Comparison of ENCODE assay signal across 8 cellular contexts in genomic region chr9:99222416-99223280, GRCh38. TPM values are rescaled to one million over a fixed set of nuclear protein-coding genes. Genes with fewer than 3 reads are reported as not detected.
DNase-seq lines count a peak whose midpoint lies in the region; ATAC-seq and TF ChIP-seq lines count a peak whose summit lies in the region.

No MANE protein-coding gene starts in this region.

- H3K4me1 Mint-ChIP-seq in central memory CD8-positive, alpha-beta T cell = peaks cover 74% of the 10 kb centered on the region
- H3K4me1 Mint-ChIP-seq in memory B cell = peaks cover 47% of the 10 kb centered on the region

- H3K4me3 ChIP-seq in BLaER1 treated with 17β-estradiol and CSF1 and Interleukin-3, amounts not matched to agents 10 nM and 100 nM = peak overlapping the region; percentile 86 to 98 (median 92)
- H3K4me3 ChIP-seq in HUES64 (ENCODE audit: low read length) (peak overlapping the region; percentile 93), vagina (peak overlapping the region; percentile 82 to 85)

- TF ChIP-seq POLR2A in vagina (IDR thresholded peaks at IDR 0.05) = no peak

- intact Hi-C loops in vagina (cut with DNase I) = loop anchor here (5.0 to 10.0 kb wide), 2 partner anchors 602 to 1715 kb away; partner anchors contain the start of gene NR4A3
- intact Hi-C loops in head of caudate nucleus (cut with DNase I) = loop anchor here (2.0 kb wide), 1 partner anchor 598 kb away; the partner anchor contains the start of gene NR4A3

- peak; percentile 30 for ATAC-seq in GM19438 (IDR thresholded peaks at IDR 0.05; ENCODE audit: low read depth, unreplicated experiment)
- ATAC-seq in central memory CD8-positive, alpha-beta T cell (replicated peaks; ENCODE audit: extremely low read depth, poor library complexity, severe bottlenecking) = peak; percentile 31
- peak; percentile 23 for ATAC-seq in memory B cell (ENCODE audit: low read depth)

- no peaks in the 10 kb centered on the region for H3K27me3 ChIP-seq in BLaER1 treated with 17β-estradiol and CSF1 and Interleukin-3, amounts not matched to agents 10 nM and 100 nM
- H3K27me3 ChIP-seq in HUES64 (ENCODE audit: insufficient read depth, low read length) = no peaks in the 10 kb centered on the region
- H3K27me3 ChIP-seq in vagina = no peaks in the 10 kb centered on the region

- WGBS in HUES64 = 14% methylated on average over 30 of the region's 30 CpGs

- no peak for TF ChIP-seq CTCF in vagina (IDR thresholded peaks at IDR 0.05)

- H3K27me3 Mint-ChIP-seq in central memory CD8-positive, alpha-beta T cell = no peaks in the 10 kb centered on the region
- H3K27me3 Mint-ChIP-seq in memory B cell = no peaks in the 10 kb centered on the region

- peak overlapping the region; percentile 97 for H3K4me3 Mint-ChIP-seq in central memory CD8-positive, alpha-beta T cell
- H3K4me3 Mint-ChIP-seq in memory B cell = peak overlapping the region; percentile 95

- H3K9me3 ChIP-seq in BLaER1 treated with 17β-estradiol and CSF1 and Interleukin-3, amounts not matched to agents 10 nM and 100 nM (replicated peaks in 1 of 11) = no peaks in the 10 kb centered on the region
- no peaks in the 10 kb centered on the region for H3K9me3 ChIP-seq in HUES64 (ENCODE audit: insufficient read depth, low read depth, low read length)
- H3K9me3 ChIP-seq in vagina = no peaks in the 10 kb centered on the region

- H3K36me3 Mint-ChIP-seq in central memory CD8-positive, alpha-beta T cell (ENCODE audit: insufficient read depth) = peaks cover 36% of the 10 kb centered on the region
- H3K36me3 Mint-ChIP-seq in memory B cell = peaks cover 25% of the 10 kb centered on the region

- H3K4me2 ChIP-seq in BLaER1 treated with 17β-estradiol and CSF1 and Interleukin-3, amounts not matched to agents 10 nM and 100 nM = peak overlapping the region; percentile 86 to 99 (median 93)

- DNase-seq in central memory CD8-positive, alpha-beta T cell (ENCODE audit: low spot score in 2 of 2) = no peak
- DNase-seq in memory B cell (ENCODE audit: low spot score in 2 of 2) (no peak), vagina (ENCODE audit: extremely low spot score in 2 of 2) (no peak), head of caudate nucleus (no peak)
- no peak for DNase-seq in stimulated activated CD4-positive, alpha-beta T cell treated with anti-CD3 and anti-CD28 coated beads, Interleukin-15, amount 100 ng/mL, for 24 hours

- H4K20me1 ChIP-seq in BLaER1 treated with 17β-estradiol and CSF1 and Interleukin-3, amounts not matched to agents 10 nM and 100 nM = peaks cover 43 to 94% (median 85%) of the 10 kb centered on the region in 11 experiments; a peak in 21 of 22 replicates

- peak overlapping the region; percentile 100 for H3K27ac Mint-ChIP-seq in central memory CD8-positive, alpha-beta T cell (ENCODE audit: low read depth)
- H3K27ac Mint-ChIP-seq in memory B cell = peak overlapping the region; percentile 100

- peaks cover 50 to 69% (median 61%) of the 10 kb centered on the region in 11 experiments for H3K36me3 ChIP-seq in BLaER1 treated with 17β-estradiol and CSF1 and Interleukin-3, amounts not matched to agents 10 nM and 100 nM
- H3K36me3 ChIP-seq in HUES64 (ENCODE audit: insufficient read depth, low read length) (peaks cover 41% of the 10 kb centered on the region), vagina (peaks cover 0 to 14% of the 10 kb centered on the region in 2 donors)

- H3K4me1 ChIP-seq in BLaER1 treated with 17β-estradiol and CSF1 and Interleukin-3, amounts not matched to agents 10 nM and 100 nM = peaks cover 30 to 52% (median 37%) of the 10 kb centered on the region in 10 experiments
- H3K4me1 ChIP-seq in HUES64 (ENCODE audit: insufficient read depth, low read length) (peaks cover 4% of the 10 kb centered on the region; the same call in 1 of the 2 replicates), vagina (peaks cover 73% of the 10 kb centered on the region)

- peak overlapping the region; percentile 90 to 99 (median 96) for H3K9ac ChIP-seq in BLaER1 treated with 17β-estradiol and CSF1 and Interleukin-3, amounts not matched to agents 10 nM and 100 nM
- H3K9ac ChIP-seq in HUES64 (ENCODE audit: low read depth, low read length) = peak overlapping the region; percentile 93

- H3K27ac ChIP-seq in BLaER1 treated with 17β-estradiol and CSF1 and Interleukin-3, amounts not matched to agents 10 nM and 100 nM = peak overlapping the region; percentile 92 to 99 (median 98)
- H3K27ac ChIP-seq in HUES64 (ENCODE audit: low read depth, low read length) (peak overlapping the region; percentile 95), vagina (peak overlapping the region; percentile 93)

- H3K9me3 Mint-ChIP-seq in central memory CD8-positive, alpha-beta T cell = no peaks in the 10 kb centered on the region
- no peaks in the 10 kb centered on the region for H3K9me3 Mint-ChIP-seq in memory B cell

RNA-seq across cellular contexts. Expression of gene SEC61B, which starts 0.6 kb away (rescaled TPM):
- 204 TPM for polyA plus RNA-seq in HUES64 (2013, experiment 1 of 2)
- 185 TPM for polyA plus RNA-seq in HUES64 (2013, experiment 2 of 2)
- total RNA-seq in vagina = 80.8 TPM

RNA-seq across cellular contexts. Expression of gene ALG2, which starts 0.9 kb away (rescaled TPM):
- polyA plus RNA-seq in HUES64 (2013, experiment 1 of 2) = 19.7 TPM
- 19.1 TPM for polyA plus RNA-seq in HUES64 (2013, experiment 2 of 2)
- total RNA-seq in vagina = 30.0 TPM
